Comparison of ENCODE assay signal across 1 cellular context in the genomic region with DNA sequence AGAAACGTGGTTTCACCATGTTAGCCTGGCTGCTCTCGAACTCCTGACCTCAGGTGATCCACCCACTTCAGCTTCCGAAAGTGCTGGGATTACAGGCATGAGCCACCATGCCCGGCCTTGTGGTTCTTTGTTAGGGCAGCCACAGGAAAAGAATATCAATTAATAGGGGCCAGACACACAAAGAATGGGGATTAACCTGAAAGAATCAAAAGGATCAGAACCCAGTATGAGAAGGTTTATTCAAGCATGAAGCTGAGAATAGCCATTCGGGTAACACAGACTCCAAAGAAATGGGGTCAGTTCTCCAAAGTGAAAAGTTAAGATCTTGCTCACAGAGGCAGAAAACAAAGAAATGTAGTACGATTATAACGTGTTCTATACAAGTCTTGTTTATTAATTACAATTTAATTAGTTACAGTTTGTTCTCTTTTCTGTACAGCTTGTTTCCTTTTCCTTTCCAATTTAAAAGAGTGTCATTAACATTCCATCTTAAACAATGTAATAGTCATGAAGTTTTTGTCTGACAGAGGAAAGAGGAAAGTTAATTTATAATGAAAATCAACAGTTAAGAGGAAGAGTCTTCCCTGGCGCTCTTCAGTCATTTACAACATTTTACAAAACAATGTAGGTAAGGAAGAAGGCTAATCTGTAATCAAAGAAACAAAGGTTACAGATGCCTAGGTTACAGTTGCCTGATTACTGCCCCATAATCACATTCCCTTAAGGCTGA.
TF ChIP-seq lines count a peak whose summit lies in the region.

No MANE protein-coding gene starts in this region.

TF ChIP-seq in GM12878, 131 proteins besides CTCF, POLR2A, EP300 and RAD21:
- TF ChIP-seq IKZF1 (conservative IDR thresholded peaks at IDR 0.05) = 0 out of 2 replicates have a peak, but pooled peaks have one; percentile 17
- peak; percentile 31 to 53; a peak in 2 of 4 replicates for TF ChIP-seq IKZF2 (IDR thresholded peaks at IDR 0.05)
- TF ChIP-seq, protein P1, sequence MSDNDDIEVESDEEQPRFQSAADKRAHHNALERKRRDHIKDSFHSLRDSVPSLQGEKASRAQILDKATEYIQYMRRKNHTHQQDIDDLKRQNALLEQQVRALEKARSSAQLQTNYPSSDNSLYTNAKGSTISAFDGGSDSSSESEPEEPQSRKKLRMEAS (IDR thresholded peaks at IDR 0.05; ENCODE audit: low read depth, low read length) = no peak
- peak; percentile 44; the same call in 1 of the 2 replicates for TF ChIP-seq MTA2 (IDR thresholded peaks at IDR 0.05; ENCODE audit: low read depth)
- TF ChIP-seq ESRRA (IDR thresholded peaks at IDR 0.05; ENCODE audit: low read length) = no peak
- TF ChIP-seq, protein P2, sequence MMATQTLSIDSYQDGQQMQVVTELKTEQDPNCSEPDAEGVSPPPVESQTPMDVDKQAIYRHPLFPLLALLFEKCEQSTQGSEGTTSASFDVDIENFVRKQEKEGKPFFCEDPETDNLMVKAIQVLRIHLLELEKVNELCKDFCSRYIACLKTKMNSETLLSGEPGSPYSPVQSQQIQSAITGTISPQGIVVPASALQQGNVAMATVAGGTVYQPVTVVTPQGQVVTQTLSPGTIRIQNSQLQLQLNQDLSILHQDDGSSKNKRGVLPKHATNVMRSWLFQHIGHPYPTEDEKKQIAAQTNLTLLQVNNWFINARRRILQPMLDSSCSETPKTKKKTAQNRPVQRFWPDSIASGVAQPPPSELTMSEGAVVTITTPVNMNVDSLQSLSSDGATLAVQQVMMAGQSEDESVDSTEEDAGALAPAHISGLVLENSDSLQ (IDR thresholded peaks at IDR 0.05) = no peak
- TF ChIP-seq PRDM15 (CRISPR knock-in tag; IDR thresholded peaks at IDR 0.05) = no peak
